In the genomic region with DNA sequence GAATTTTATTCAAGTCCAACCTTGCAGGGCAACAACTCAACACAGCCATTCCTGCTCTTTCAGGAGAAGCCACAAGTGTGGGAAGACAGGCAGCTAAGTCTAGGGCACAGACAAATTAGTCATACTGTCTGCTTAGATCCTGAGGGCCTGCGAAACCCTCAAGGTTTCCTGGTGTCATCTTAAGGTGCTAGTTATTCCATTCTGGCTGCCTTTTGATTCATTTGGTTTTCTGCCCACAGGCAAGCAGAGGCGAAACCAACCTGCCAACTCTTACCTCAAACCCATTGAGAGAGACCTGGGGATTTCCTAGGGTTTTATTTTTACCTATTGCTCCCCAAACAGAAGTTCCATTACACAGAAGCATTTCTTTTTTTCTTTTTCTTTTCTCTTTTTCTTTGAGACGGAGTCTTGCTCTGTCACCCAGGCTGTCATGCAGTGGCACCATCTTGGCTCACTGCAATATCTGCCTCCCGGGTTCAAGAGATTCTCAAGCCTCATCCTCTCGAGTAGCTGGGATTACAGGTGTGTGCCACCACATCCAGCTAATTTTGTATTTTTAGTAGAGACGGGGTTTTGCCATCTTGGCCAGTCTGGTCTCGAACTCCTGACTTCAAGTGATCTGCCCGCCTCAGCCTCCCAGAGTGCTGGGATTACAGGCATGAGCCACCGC, we compare ENCODE assay signal across 8 cellular contexts. TPM values are rescaled to one million over a fixed set of nuclear protein-coding genes. Genes with fewer than 3 reads are reported as not detected.
DNase-seq lines count a peak whose midpoint lies in the region; ATAC-seq and TF ChIP-seq lines count a peak whose summit lies in the region.

No MANE protein-coding gene starts in this region.

- no peak overlapping the region for H2AK9ac ChIP-seq in IMR-90 (replicated peaks; ENCODE audit: low read depth, low read length, poor library complexity)

- TF ChIP-seq CTCF in IMR-90 (conservative IDR thresholded peaks at IDR 0.05; ENCODE audit: low read depth, low read length): no peak

- POLR2A ChIA-PET in CD4-positive, alpha-beta memory T cell (lab: Charles Lee; ENCODE audit: partially characterized antibody): no interaction called here
- POLR2A ChIA-PET in IMR-90 (lab: Charles Lee; ENCODE audit: unreplicated experiment): no interaction called here
- POLR2A ChIA-PET in activated naive CD8-positive, alpha-beta T cell treated with anti-CD3 and anti-CD28 coated beads, Interleukin-2, amount 10 ng/mL, durations not matched to agents 7 days and 5 days (lab: Charles Lee): no interaction called here

- no peak overlapping the region for H2AFZ ChIP-seq in IMR-90 (replicated peaks; ENCODE audit: low read length, poor library complexity)
- no peak overlapping the region for H2AFZ ChIP-seq in Karpas-422 (ENCODE audit: low read length)

- H3K4me3 ChIP-seq in CD4-positive, alpha-beta memory T cell (ENCODE audit: low read length in 2 of 2): no peak overlapping the region
- H3K4me3 ChIP-seq in IMR-90 (ENCODE audit: insufficient read depth, low read depth, low read length) (no peak overlapping the region), Karpas-422 (ENCODE audit: low read length) (no peak overlapping the region)

- no peak overlapping the region for H2BK5ac ChIP-seq in IMR-90 (ENCODE audit: low read depth, low read length, poor library complexity, severe bottlenecking)

- intact Hi-C loops in CD4-positive, alpha-beta memory T cell (cut with micrococcal nuclease): no loop called here
- intact Hi-C loops in IMR-90 (cut with micrococcal nuclease): no loop called here
- intact Hi-C loops in left cardiac atrium (cut with DNase I): no loop called here

- H3K27me3 ChIP-seq in CD4-positive, alpha-beta memory T cell (ENCODE audit: insufficient read depth, low read length): no peaks in the 10 kb centered on the region
- no peaks in the 10 kb centered on the region for H3K27me3 ChIP-seq in IMR-90 (ENCODE audit: control insufficient read depth, insufficient read depth, low read length)
- H3K27me3 ChIP-seq in Karpas-422 (ENCODE audit: low read length): no peaks in the 10 kb centered on the region

- no peak overlapping the region for H3K56ac ChIP-seq in IMR-90 (ENCODE audit: extremely low read depth, insufficient read depth, low read length)

- no peaks in the 10 kb centered on the region for H3K9me2 ChIP-seq in Karpas-422 (replicated peaks; ENCODE audit: insufficient read depth, low read length)

- no peak overlapping the region for H3K14ac ChIP-seq in IMR-90 (replicated peaks; ENCODE audit: low read depth, low read length)

- no peak overlapping the region for H3K27ac ChIP-seq in CD4-positive, alpha-beta memory T cell (ENCODE audit: low read depth, low read length)
- no peak overlapping the region for H3K27ac ChIP-seq in IMR-90 (ENCODE audit: insufficient read depth, low read length)
- no peak overlapping the region for H3K27ac ChIP-seq in Karpas-422 (ENCODE audit: low read length)

- peak overlapping the region in 2 of 8 donors; percentile 35 to 44 for H3K4me3 Mint-ChIP-seq in CD4-positive, alpha-beta memory T cell
- peak overlapping the region; percentile 40 for H3K4me3 Mint-ChIP-seq in activated naive CD8-positive, alpha-beta T cell treated with anti-CD3 and anti-CD28 coated beads, Interleukin-2, amount 10 ng/mL, durations not matched to agents 7 days and 5 days

- H4K5ac ChIP-seq in IMR-90 (ENCODE audit: low read depth, low read length): no peak overlapping the region

- dilution Hi-C loops in IMR-90 (cut with HindIII; ENCODE audit: low sequenced_read_pairs, unreplicated experiment): no loop called here

- H2BK120ac ChIP-seq in IMR-90 (ENCODE audit: low read depth, low read length): no peak overlapping the region

- H3K4me1 ChIP-seq in CD4-positive, alpha-beta memory T cell (ENCODE audit: insufficient read depth, low read length): peaks cover 9% of the 10 kb centered on the region
- H3K4me1 ChIP-seq in IMR-90 (ENCODE audit: control insufficient read depth, insufficient read depth, low read length) (peaks cover 6% of the 10 kb centered on the region), Karpas-422 (ENCODE audit: low read length) (no peaks in the 10 kb centered on the region)

- H4K20me1 ChIP-seq in IMR-90 (ENCODE audit: insufficient read depth, low read length) (no peaks in the 10 kb centered on the region), Karpas-422 (ENCODE audit: insufficient read depth, low read depth, low read length) (no peaks in the 10 kb centered on the region)

- no peak overlapping the region for H3K18ac ChIP-seq in IMR-90 (ENCODE audit: low read depth, low read length)

- no peaks in the 10 kb centered on the region for H3K79me2 ChIP-seq in Karpas-422 (ENCODE audit: low read length)

- H3K27ac Mint-ChIP-seq in CD4-positive, alpha-beta memory T cell: peak overlapping the region in 5 of 7 donors; percentile 24 to 70 (median 48)
- H3K27ac Mint-ChIP-seq in activated naive CD8-positive, alpha-beta T cell treated with anti-CD3 and anti-CD28 coated beads, Interleukin-2, amount 10 ng/mL, durations not matched to agents 7 days and 5 days: no peak overlapping the region

- H3K9me3 Mint-ChIP-seq in CD4-positive, alpha-beta memory T cell: no peaks in the 10 kb centered on the region
- no peaks in the 10 kb centered on the region for H3K9me3 Mint-ChIP-seq in activated naive CD8-positive, alpha-beta T cell treated with anti-CD3 and anti-CD28 coated beads, Interleukin-2, amount 10 ng/mL, durations not matched to agents 7 days and 5 days

- H2BK20ac ChIP-seq in IMR-90 (ENCODE audit: low read depth, low read length): no peak overlapping the region

- ATAC-seq in GM21447 (IDR thresholded peaks at IDR 0.05; ENCODE audit: unreplicated experiment): peak; percentile 76
- ATAC-seq in IMR-90 (ENCODE audit: low read depth): no peak
- peak; percentile 72 for ATAC-seq in activated naive CD8-positive, alpha-beta T cell treated with anti-CD3 and anti-CD28 coated beads, Interleukin-2, amount 10 ng/mL, durations not matched to agents 7 days and 5 days (ENCODE audit: low read depth)
- ATAC-seq in left cardiac atrium: no peak

- no peak overlapping the region for H4K91ac ChIP-seq in IMR-90 (ENCODE audit: insufficient read depth, low read depth, low read length)

- no peak for TF ChIP-seq POLR2A in IMR-90 (IDR thresholded peaks at IDR 0.05; ENCODE audit: low read depth, low read length)

- CTCF ChIA-PET in CD4-positive, alpha-beta memory T cell (lab: Charles Lee; ENCODE audit: partially characterized antibody): no interaction called here
- CTCF ChIA-PET in IMR-90 (lab: Yijun Ruan, JAX): interaction anchor here (1.1 kb wide), 1 partner anchor 56 kb away, joined by 3 read pairs; no protein-coding TSS in a partner anchor

- no peak overlapping the region for H4K8ac ChIP-seq in IMR-90 (ENCODE audit: low read depth in 2 of 2, low read length in 2 of 2)

- no peaks in the 10 kb centered on the region for H3K36me3 ChIP-seq in CD4-positive, alpha-beta memory T cell (ENCODE audit: insufficient read depth, low read length)
- H3K36me3 ChIP-seq in IMR-90 (ENCODE audit: control insufficient read depth, insufficient read depth, low read length) (no peaks in the 10 kb centered on the region), Karpas-422 (ENCODE audit: insufficient read depth, low read length) (no peaks in the 10 kb centered on the region)

- peaks cover 18 to 23% (median 20%) of the 10 kb centered on the region in 4 donors for H3K4me1 Mint-ChIP-seq in CD4-positive, alpha-beta memory T cell
- H3K4me1 Mint-ChIP-seq in activated naive CD8-positive, alpha-beta T cell treated with anti-CD3 and anti-CD28 coated beads, Interleukin-2, amount 10 ng/mL, durations not matched to agents 7 days and 5 days: peaks cover 30% of the 10 kb centered on the region

- no peak overlapping the region for H2AK5ac ChIP-seq in IMR-90 (ENCODE audit: low read depth, low read length)

- in situ Hi-C loops in IMR-90 (cut with MboI; ENCODE audit: low sequenced_read_pairs): no loop called here

- peak in 4 of 5 donors; percentile 2 to 49 (median 20) for DNase-seq in CD4-positive, alpha-beta memory T cell
- DNase-seq in IMR-90 (peak; percentile 39), Karpas-422 (no peak), SW 1271 (lab: John Stamatoyannopoulos, UW) (no peak), left cardiac atrium (no peak)
- DNase-seq in activated naive CD8-positive, alpha-beta T cell treated with anti-CD3 and anti-CD28 coated beads, Interleukin-2, amount 10 ng/mL, durations not matched to agents 7 days and 5 days: no peak
- peak; percentile 35 to 71 (median 53) for DNase-seq in stimulated activated CD4-positive, alpha-beta T cell treated with anti-CD3 and anti-CD28 coated beads, TNF-alpha, amount 100 ng/mL, for 48 hours (ENCODE audit: low read depth in 3 of 3)

- no peaks in the 10 kb centered on the region for H3K27me3 Mint-ChIP-seq in CD4-positive, alpha-beta memory T cell
- H3K27me3 Mint-ChIP-seq in activated naive CD8-positive, alpha-beta T cell treated with anti-CD3 and anti-CD28 coated beads, Interleukin-2, amount 10 ng/mL, durations not matched to agents 7 days and 5 days: no peaks in the 10 kb centered on the region

- H3K4ac ChIP-seq in IMR-90 (ENCODE audit: low read depth, low read length): no peak overlapping the region

- H3K4me2 ChIP-seq in IMR-90 (ENCODE audit: low read depth, low read length) (no peak overlapping the region), Karpas-422 (ENCODE audit: low read depth, low read length, poor library complexity, severe bottlenecking) (no peak overlapping the region)

- H3K36me3 Mint-ChIP-seq in CD4-positive, alpha-beta memory T cell: no peaks in the 10 kb centered on the region
- no peaks in the 10 kb centered on the region for H3K36me3 Mint-ChIP-seq in activated naive CD8-positive, alpha-beta T cell treated with anti-CD3 and anti-CD28 coated beads, Interleukin-2, amount 10 ng/mL, durations not matched to agents 7 days and 5 days

- no peaks in the 10 kb centered on the region for H3K79me1 ChIP-seq in IMR-90 (ENCODE audit: low read depth in 1 of 2, low read length in 2 of 2)

- no peaks in the 10 kb centered on the region for H3K9me3 ChIP-seq in CD4-positive, alpha-beta memory T cell (ENCODE audit: control insufficient read depth in 1 of 2, low read length in 2 of 2)
- H3K9me3 ChIP-seq in IMR-90 (ENCODE audit: control insufficient read depth, insufficient read depth, low read length) (no peaks in the 10 kb centered on the region), Karpas-422 (ENCODE audit: low read length) (no peaks in the 10 kb centered on the region)

- no peak overlapping the region for H3K23ac ChIP-seq in IMR-90 (ENCODE audit: low read depth, low read length)

- H2BK15ac ChIP-seq in IMR-90 (ENCODE audit: low read depth, low read length): no peak overlapping the region

- WGBS in IMR-90 (ENCODE audit: extremely low coverage in 2 of 2, insufficient read length in 1 of 2), 2 experiments: 100% methylated on average over 3 of the region's 9 CpGs; no CpG with 5 or more reads in 1 of the 2 experiments

- no TSS peak for BruUV-seq in IMR-90 (replicated peaks; lab: Mats Ljungman, UMichigan)

- TF ChIP-seq RAD21 in IMR-90 (IDR thresholded peaks at IDR 0.05; ENCODE audit: low read length): no peak

- no peaks in the 10 kb centered on the region for H3K9me1 ChIP-seq in IMR-90 (ENCODE audit: insufficient read depth, low read length)

- H3K9ac ChIP-seq in IMR-90 (ENCODE audit: low read depth, low read length) (no peak overlapping the region), Karpas-422 (ENCODE audit: low read length) (no peak overlapping the region)

RNA-seq across cellular contexts. Expression of gene SCYGR1, which starts 23.7 kb away (rescaled TPM):
- not detected for total RNA-seq in CD4-positive, alpha-beta memory T cell
- polyA plus RNA-seq in CD4-positive, alpha-beta memory T cell: not detected
- total RNA-seq in IMR-90 (2012; rRNA removed) (not detected in 2 replicates), left cardiac atrium (not detected)
- polyA plus RNA-seq in IMR-90 (2012; rRNA removed): not detected in 2 replicates
- polyA plus RNA-seq in IMR-90 (2012; cell fraction: cytosol; rRNA removed): not detected in 2 replicates
- not detected in 2 replicates for polyA plus RNA-seq in IMR-90 (2012; cell fraction: nucleus; rRNA removed; ENCODE audit: low replicate concordance)
- total RNA-seq in activated naive CD8-positive, alpha-beta T cell treated with anti-CD3 and anti-CD28 coated beads, Interleukin-2, amount 10 ng/mL, durations not matched to agents 7 days and 5 days: not detected
- total RNA-seq in Karpas-422 (2014; rRNA removed; shearing (Covaris generic); ENCODE audit: low replicate concordance): not detected in 2 replicates

RNA-seq across cellular contexts. Expression of gene TM4SF20, which starts 32.3 kb away (rescaled TPM):
- total RNA-seq in CD4-positive, alpha-beta memory T cell: not detected
- polyA plus RNA-seq in CD4-positive, alpha-beta memory T cell: not detected
- under 0.01 TPM in 2 replicates for total RNA-seq in IMR-90 (2012; rRNA removed)
- 0.03 and 0.06 TPM in 2 replicates for polyA plus RNA-seq in IMR-90 (2012; rRNA removed)
- polyA plus RNA-seq in IMR-90 (2012; cell fraction: cytosol; rRNA removed): not detected in 2 replicates
- not detected in 2 replicates for polyA plus RNA-seq in IMR-90 (2012; cell fraction: nucleus; rRNA removed; ENCODE audit: low replicate concordance)
- total RNA-seq in activated naive CD8-positive, alpha-beta T cell treated with anti-CD3 and anti-CD28 coated beads, Interleukin-2, amount 10 ng/mL, durations not matched to agents 7 days and 5 days: not detected
- not detected in 2 replicates for total RNA-seq in Karpas-422 (2014; rRNA removed; shearing (Covaris generic); ENCODE audit: low replicate concordance)
- not detected for total RNA-seq in left cardiac atrium

Comparison
In these comparisons a context has a peak if more than half of its experiments do, and no peak if none do; other contexts are left out.
1. DNase-seq: peak in CD4-positive, alpha-beta memory T cell (4 of 5), IMR-90 (single experiment) and stimulated activated CD4-positive, alpha-beta T cell treated with anti-CD3 and anti-CD28 coated beads, TNF-alpha, amount 100 ng/mL, for 48 hours (3 of 3); none in activated naive CD8-positive, alpha-beta T cell treated with anti-CD3 and anti-CD28 coated beads, Interleukin-2, amount 10 ng/mL, durations not matched to agents 7 days and 5 days (single experiment), Karpas-422 (single experiment), SW 1271 (0 of 2) and left cardiac atrium (single experiment).
2. ATAC-seq: peak in GM21447 (single experiment) and activated naive CD8-positive, alpha-beta T cell treated with anti-CD3 and anti-CD28 coated beads, Interleukin-2, amount 10 ng/mL, durations not matched to agents 7 days and 5 days (single experiment); none in IMR-90 (single experiment) and left cardiac atrium (0 of 2).